In the genomic region with DNA sequence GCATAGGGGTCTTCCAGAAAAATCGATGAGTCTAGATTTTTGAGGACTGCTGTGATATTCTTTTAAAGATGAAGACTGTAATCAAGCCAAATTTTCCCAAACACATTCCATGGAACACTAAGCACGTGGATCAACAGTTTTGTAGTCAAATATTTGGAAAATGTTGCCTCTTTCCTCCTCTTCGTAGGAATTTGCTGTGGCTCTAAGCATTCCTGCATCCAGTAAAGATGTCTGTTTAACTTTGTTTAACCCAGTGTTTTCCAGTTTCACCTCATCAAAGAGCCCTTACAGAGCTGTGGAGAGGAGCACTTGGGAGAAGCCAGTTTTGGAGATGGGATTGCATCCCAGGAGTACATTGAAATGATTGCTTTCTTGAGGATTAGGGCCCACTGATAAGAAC, we compare ENCODE assay signal across 27 cellular contexts. TPM values are rescaled to one million over a fixed set of nuclear protein-coding genes. Genes with fewer than 3 reads are reported as not detected.
"Had no signal": no experiment of that assay in that cellular context is flagged by ENCODE, and none has a peak within 500 bp of the region (broad histone marks: within the 10 kb centered on the region; RNA-seq: fewer than 3 reads in every experiment).

No MANE protein-coding gene starts in this region.

- H3K27me3 Mint-ChIP-seq: activated CD4-positive, alpha-beta T cell treated with anti-CD3 and anti-CD28 coated beads, Interleukin-2, amount 10 ng/mL, durations not matched to agents 24 days and 14 days; activated CD8-positive, alpha-beta T cell treated with anti-CD3 and anti-CD28 coated beads for 36 hours had no signal

- H3K9me3 Mint-ChIP-seq: activated CD4-positive, alpha-beta T cell treated with anti-CD3 and anti-CD28 coated beads, Interleukin-2, amount 10 ng/mL, durations not matched to agents 24 days and 14 days; activated CD8-positive, alpha-beta T cell treated with anti-CD3 and anti-CD28 coated beads for 36 hours; activated naive CD4-positive, alpha-beta T cell treated with anti-CD3 and anti-CD28 coated beads for 36 hours; activated naive CD4-positive, alpha-beta T cell treated with anti-CD3 and anti-CD28 coated beads, Interleukin-2, amount 50 U/mL, for 72 hours; activated T-cell treated with anti-CD3 and anti-CD28 coated beads, Interleukin-2, amount 50 U/mL, for 4 hours; activated T-helper 1 cell treated with anti-CD3 and anti-CD28 coated beads, Interleukin-12 subunit alpha, Interleukin-12 subunit beta, Interleukin-2, Interleukin-4 antibody, amounts not matched to agents 30 ng/mL and 10 ng/mL and 1 ng/mL, durations not matched to agents 14 hours and 24 hours and 36 hours had no signal

- H3K27ac Mint-ChIP-seq: activated CD4-positive, alpha-beta T cell treated with anti-CD3 and anti-CD28 coated beads, Interleukin-2, amount 10 ng/mL, durations not matched to agents 24 days and 14 days; activated CD8-positive, alpha-beta T cell treated with anti-CD3 and anti-CD28 coated beads for 36 hours; activated naive CD4-positive, alpha-beta T cell treated with anti-CD3 and anti-CD28 coated beads for 36 hours; activated naive CD4-positive, alpha-beta T cell treated with anti-CD3 and anti-CD28 coated beads, Interleukin-2, amount 50 U/mL, for 72 hours; activated T-helper 1 cell treated with anti-CD3 and anti-CD28 coated beads, Interleukin-12 subunit alpha, Interleukin-12 subunit beta, Interleukin-2, Interleukin-4 antibody, amounts not matched to agents 30 ng/mL and 10 ng/mL and 1 ng/mL, durations not matched to agents 14 hours and 24 hours and 36 hours had no signal

- H3K9me3 ChIP-seq: adrenal gland, body of pancreas, breast epithelium, SJCRH30 had no signal

- FAIRE-seq: astrocyte had no signal

- ATAC-seq: activated CD8-positive, alpha-beta T cell treated with anti-CD3 and anti-CD28 coated beads for 36 hours; activated naive CD4-positive, alpha-beta T cell treated with anti-CD3 and anti-CD28 coated beads, Interleukin-2, amount 50 U/mL, for 72 hours; activated T-cell treated with anti-CD3 and anti-CD28 coated beads, Interleukin-2, amount 50 U/mL, for 4 hours; body of pancreas; Panc1 had no signal

- H3K27ac ChIP-seq: adrenal gland, body of pancreas, breast epithelium, SJCRH30, SK-N-MC had no signal

- H3K4me3 Mint-ChIP-seq: activated CD4-positive, alpha-beta T cell treated with anti-CD3 and anti-CD28 coated beads, Interleukin-2, amount 10 ng/mL, durations not matched to agents 24 days and 14 days; activated CD8-positive, alpha-beta T cell treated with anti-CD3 and anti-CD28 coated beads for 36 hours; activated naive CD4-positive, alpha-beta T cell treated with anti-CD3 and anti-CD28 coated beads for 36 hours; activated T-cell treated with anti-CD3 and anti-CD28 coated beads, Interleukin-2, amount 50 U/mL, for 4 hours; activated T-helper 1 cell treated with anti-CD3 and anti-CD28 coated beads, Interleukin-12 subunit alpha, Interleukin-12 subunit beta, Interleukin-2, Interleukin-4 antibody, amounts not matched to agents 30 ng/mL and 10 ng/mL and 1 ng/mL, durations not matched to agents 14 hours and 24 hours and 36 hours had no signal

- H3K4me1 ChIP-seq: body of pancreas, breast epithelium, SJCRH30 had no signal

- H3K4me3 ChIP-seq: adrenal gland, body of pancreas, breast epithelium, SJCRH30, SK-N-MC had no signal

- H3K27me3 ChIP-seq: adrenal gland, body of pancreas, breast epithelium, SJCRH30 had no signal

- DNase-seq: activated CD4-positive, alpha-beta T cell treated with anti-CD3 and anti-CD28 coated beads, Interleukin-2, amount 10 ng/mL, durations not matched to agents 24 days and 14 days; activated CD4-positive, alpha-beta T cell treated with anti-CD3 and anti-CD28 coated beads, Interleukin-2, amount 50 U/mL, for 4 hours; activated CD8-positive, alpha-beta T cell treated with anti-CD3 and anti-CD28 coated beads for 36 hours; activated gamma-delta T cell treated with Interleukin-2 at 50 U/mL for 16 hours; activated naive CD4-positive, alpha-beta T cell treated with anti-CD3 and anti-CD28 coated beads for 36 hours; activated T-cell treated with anti-CD3 and anti-CD28 coated beads, Interleukin-2, amount 50 U/mL, for 4 hours; adrenal gland; body of pancreas; NCI-H1105; NCI-H1417 treated with DMSO at 0.1 percent for 48 hours; NCI-H1930; NCI-H2081 treated with DMSO at 0.1 percent for 48 hours; NCI-H345; NCI-H524 treated with DMSO at 0.1 percent for 48 hours; SHP77; SJCRH30; T-helper 1 cell; T-helper 2 cell; T-helper 9 cell had no signal

- H3K36me3 ChIP-seq: adrenal gland, breast epithelium, SJCRH30 had no signal

RNA-seq across cellular contexts. Expression of a gene that starts 58.9 kb away (rescaled TPM):
- total RNA-seq: activated CD4-positive, alpha-beta T cell treated with anti-CD3 and anti-CD28 coated beads, Interleukin-2, amount 10 ng/mL, durations not matched to agents 24 days and 14 days; activated CD8-positive, alpha-beta memory T cell treated with anti-CD3 and anti-CD28 coated beads for 36 hours; activated CD8-positive, alpha-beta T cell treated with anti-CD3 and anti-CD28 coated beads for 36 hours; activated naive CD4-positive, alpha-beta T cell treated with anti-CD3 and anti-CD28 coated beads for 36 hours; activated naive CD4-positive, alpha-beta T cell treated with anti-CD3 and anti-CD28 coated beads, Interleukin-2, amount 50 U/mL, for 72 hours; activated T-cell treated with anti-CD3 and anti-CD28 coated beads, Interleukin-2, amount 50 U/mL, for 4 hours; activated T-helper 1 cell treated with anti-CD3 and anti-CD28 coated beads, Interleukin-12 subunit alpha, Interleukin-12 subunit beta, Interleukin-2, Interleukin-4 antibody, amounts not matched to agents 30 ng/mL and 10 ng/mL and 1 ng/mL, durations not matched to agents 14 hours and 24 hours and 36 hours; body of pancreas; cardiac septum had no signal
